8 cellular contexts compared by ENCODE assay signal in genomic region chr17:47969975-47970724, GRCh38. TPM values are rescaled to one million over a fixed set of nuclear protein-coding genes. Genes with fewer than 3 reads are reported as not detected.
DNase-seq lines count a peak whose midpoint lies in the region; ATAC-seq and TF ChIP-seq lines count a peak whose summit lies in the region.

No MANE protein-coding gene starts in this region.

- H3K27ac ChIP-seq in left lung (peak overlapping the region in 1 of 2 donors; percentile 10), testis (no peak overlapping the region)

- no peaks in the 10 kb centered on the region for H3K27me3 Mint-ChIP-seq in activated CD4-positive, alpha-beta T cell treated with anti-CD3 and anti-CD28 coated beads, Interleukin-2, amount 10 ng/mL, durations not matched to agents 24 days and 14 days
- H3K27me3 Mint-ChIP-seq in activated T-helper 2 cell treated with anti-CD3 and anti-CD28 coated beads, Interferon-gamma antibody, Interleukin-2, Interleukin-4, amounts not matched to agents 10 μg/mL and 5 μg/mL and 100 μg/mL, durations not matched to agents 14 hours and 24 hours and 36 hours (ENCODE audit: low read depth), result peaks cover 1% of the 10 kb centered on the region

- H3K36me3 ChIP-seq in left lung (peaks cover 0 to 19% of the 10 kb centered on the region in 2 donors), testis (ENCODE audit: low read depth, missing control alignments) (no peaks in the 10 kb centered on the region)

- H3K4me3 Mint-ChIP-seq in activated CD4-positive, alpha-beta T cell treated with anti-CD3 and anti-CD28 coated beads, Interleukin-2, amount 10 ng/mL, durations not matched to agents 24 days and 14 days, result peak overlapping the region; percentile 93
- H3K4me3 Mint-ChIP-seq in activated T-helper 2 cell treated with anti-CD3 and anti-CD28 coated beads, Interferon-gamma antibody, Interleukin-2, Interleukin-4, amounts not matched to agents 10 μg/mL and 5 μg/mL and 100 μg/mL, durations not matched to agents 14 hours and 24 hours and 36 hours (ENCODE audit: low read depth), result peak overlapping the region; percentile 95

- intact Hi-C loops in activated CD4-positive, alpha-beta T cell treated with anti-CD3 and anti-CD28 coated beads, Interleukin-2, amount 10 ng/mL, durations not matched to agents 24 days and 14 days (cut with micrococcal nuclease), result loop anchor here (1.0 to 2.0 kb wide), 4 partner anchors 21 to 129 kb away; partner anchors contain the start of genes NFE2L1 and SCRN2
- intact Hi-C loops in activated T-helper 2 cell treated with anti-CD3 and anti-CD28 coated beads, Interferon-gamma antibody, Interleukin-2, Interleukin-4, amounts not matched to agents 10 μg/mL and 5 μg/mL and 100 μg/mL, durations not matched to agents 14 hours and 24 hours and 36 hours (cut with micrococcal nuclease), result loop anchor here (1.0 to 2.0 kb wide), 3 partner anchors 23 to 75 kb away; no protein-coding TSS in a partner anchor
- intact Hi-C loops in left lung (cut with DNase I) (no loop called here), testis (cut with DNase I; ENCODE audit: low total_unique reads) (no loop called here)

- H3K4me1 ChIP-seq in left lung, result peaks cover 9 to 22% of the 10 kb centered on the region in 2 donors
- peaks cover 39% of the 10 kb centered on the region for H3K4me1 ChIP-seq in testis

- no peak for TF ChIP-seq POLR2A in testis (IDR thresholded peaks at IDR 0.05)

- H3K9me3 Mint-ChIP-seq in activated CD4-positive, alpha-beta T cell treated with anti-CD3 and anti-CD28 coated beads, Interleukin-2, amount 10 ng/mL, durations not matched to agents 24 days and 14 days, result no peaks in the 10 kb centered on the region
- H3K9me3 Mint-ChIP-seq in activated T-helper 2 cell treated with anti-CD3 and anti-CD28 coated beads, Interferon-gamma antibody, Interleukin-2, Interleukin-4, amounts not matched to agents 10 μg/mL and 5 μg/mL and 100 μg/mL, durations not matched to agents 14 hours and 24 hours and 36 hours, result no peaks in the 10 kb centered on the region

- DNase-seq in activated CD4-positive, alpha-beta T cell treated with anti-CD3 and anti-CD28 coated beads, Interleukin-2, amount 10 ng/mL, durations not matched to agents 24 days and 14 days, result no peak
- DNase-seq in activated CD4-positive, alpha-beta T cell treated with anti-CD3 and anti-CD28 coated beads, Interleukin-2, amount 50 U/mL, for 4 hours, result no peak
- no peak for DNase-seq in activated T-helper 2 cell treated with anti-CD3 and anti-CD28 coated beads, Interferon-gamma antibody, Interleukin-2, Interleukin-4, amounts not matched to agents 10 μg/mL and 5 μg/mL and 100 μg/mL, durations not matched to agents 14 hours and 24 hours and 36 hours (ENCODE audit: low spot score)
- DNase-seq in left lung (no peak), testis (no peak)

- peak overlapping the region; percentile 6 to 96 for H3K4me3 ChIP-seq in left lung
- H3K4me3 ChIP-seq in testis, result peak overlapping the region; percentile 13 to 95

- H3K27me3 ChIP-seq in left lung (no peaks in the 10 kb centered on the region), testis (no peaks in the 10 kb centered on the region)

- ATAC-seq in left lung (no peak), HG02938 (IDR thresholded peaks at IDR 0.05; ENCODE audit: unreplicated experiment) (no peak), HG03354 (IDR thresholded peaks at IDR 0.05; ENCODE audit: poor library complexity, severe bottlenecking, unreplicated experiment) (no peak), GM21825 (IDR thresholded peaks at IDR 0.05; ENCODE audit: unreplicated experiment) (no peak)

- peaks cover 10% of the 10 kb centered on the region for H3K36me3 Mint-ChIP-seq in activated CD4-positive, alpha-beta T cell treated with anti-CD3 and anti-CD28 coated beads, Interleukin-2, amount 10 ng/mL, durations not matched to agents 24 days and 14 days (ENCODE audit: low read depth)
- H3K36me3 Mint-ChIP-seq in activated T-helper 2 cell treated with anti-CD3 and anti-CD28 coated beads, Interferon-gamma antibody, Interleukin-2, Interleukin-4, amounts not matched to agents 10 μg/mL and 5 μg/mL and 100 μg/mL, durations not matched to agents 14 hours and 24 hours and 36 hours (ENCODE audit: low read depth), result peaks cover 17% of the 10 kb centered on the region

- H3K4me1 Mint-ChIP-seq in activated CD4-positive, alpha-beta T cell treated with anti-CD3 and anti-CD28 coated beads, Interleukin-2, amount 10 ng/mL, durations not matched to agents 24 days and 14 days, result peaks cover 19% of the 10 kb centered on the region
- peaks cover 28% of the 10 kb centered on the region for H3K4me1 Mint-ChIP-seq in activated T-helper 2 cell treated with anti-CD3 and anti-CD28 coated beads, Interferon-gamma antibody, Interleukin-2, Interleukin-4, amounts not matched to agents 10 μg/mL and 5 μg/mL and 100 μg/mL, durations not matched to agents 14 hours and 24 hours and 36 hours (ENCODE audit: low read depth)

- TF ChIP-seq CTCF in left lung (IDR thresholded peaks at IDR 0.05) (no peak), testis (IDR thresholded peaks at IDR 0.05) (no peak)

- H3K9me3 ChIP-seq in left lung, result no peaks in the 10 kb centered on the region
- H3K9me3 ChIP-seq in testis, result no peaks in the 10 kb centered on the region

- WGBS in testis, 2 donors, result 26 to 33% methylated on average over 15 of the region's 15 CpGs

- H3K27ac Mint-ChIP-seq in activated CD4-positive, alpha-beta T cell treated with anti-CD3 and anti-CD28 coated beads, Interleukin-2, amount 10 ng/mL, durations not matched to agents 24 days and 14 days, result peak overlapping the region; percentile 61
- H3K27ac Mint-ChIP-seq in activated T-helper 2 cell treated with anti-CD3 and anti-CD28 coated beads, Interferon-gamma antibody, Interleukin-2, Interleukin-4, amounts not matched to agents 10 μg/mL and 5 μg/mL and 100 μg/mL, durations not matched to agents 14 hours and 24 hours and 36 hours, result peak overlapping the region; percentile 46

RNA-seq across cellular contexts. Expression of gene CDK5RAP3, which starts 0.8 kb away (rescaled TPM):
- total RNA-seq in activated CD4-positive, alpha-beta T cell treated with anti-CD3 and anti-CD28 coated beads, Interleukin-2, amount 10 ng/mL, durations not matched to agents 24 days and 14 days, result 192 and 202 TPM in 2 replicates
- total RNA-seq in activated T-helper 2 cell treated with anti-CD3 and anti-CD28 coated beads, Interferon-gamma antibody, Interleukin-2, Interleukin-4, amounts not matched to agents 10 μg/mL and 5 μg/mL and 100 μg/mL, durations not matched to agents 14 hours and 24 hours and 36 hours, result 192 and 199 TPM in 2 replicates
- total RNA-seq in left lung (100 to 1,000 TPM; 144 to 149 TPM), testis (100 to 1,000 TPM; 221 to 281 TPM)
- 192 TPM for polyA plus RNA-seq in testis (ENCODE audit: insufficient read depth, low read depth, low replicate concordance)

RNA-seq across cellular contexts. Expression of gene PRR15L, which starts 12.5 kb away (rescaled TPM):
- not detected in 2 replicates for total RNA-seq in activated CD4-positive, alpha-beta T cell treated with anti-CD3 and anti-CD28 coated beads, Interleukin-2, amount 10 ng/mL, durations not matched to agents 24 days and 14 days
- total RNA-seq in activated T-helper 2 cell treated with anti-CD3 and anti-CD28 coated beads, Interferon-gamma antibody, Interleukin-2, Interleukin-4, amounts not matched to agents 10 μg/mL and 5 μg/mL and 100 μg/mL, durations not matched to agents 14 hours and 24 hours and 36 hours, result not detected in 2 replicates
- 10 to 100 TPM; 39.1 to 56.2 TPM for total RNA-seq in left lung
- 1 to 10 TPM in 1 of 2 donors, under 1 TPM in 1; 0.55 to 2.5 TPM for total RNA-seq in testis
- polyA plus RNA-seq in testis (ENCODE audit: insufficient read depth, low read depth, low replicate concordance), result 6.2 TPM

RNA-seq across cellular contexts. Expression of gene PNPO, which starts 28.8 kb away (rescaled TPM):
- 61.5 and 69.4 TPM in 2 replicates for total RNA-seq in activated CD4-positive, alpha-beta T cell treated with anti-CD3 and anti-CD28 coated beads, Interleukin-2, amount 10 ng/mL, durations not matched to agents 24 days and 14 days
- 41.0 and 45.9 TPM in 2 replicates for total RNA-seq in activated T-helper 2 cell treated with anti-CD3 and anti-CD28 coated beads, Interferon-gamma antibody, Interleukin-2, Interleukin-4, amounts not matched to agents 10 μg/mL and 5 μg/mL and 100 μg/mL, durations not matched to agents 14 hours and 24 hours and 36 hours
- 10 to 100 TPM; 36.4 to 40.0 TPM for total RNA-seq in left lung
- total RNA-seq in testis, result 10 to 100 TPM; 37.5 to 41.7 TPM
- 21.3 TPM for polyA plus RNA-seq in testis (ENCODE audit: insufficient read depth, low read depth, low replicate concordance)

Comparison
In these comparisons a context has a peak if more than half of its experiments do, and no peak if none do; other contexts are left out.
1. RNA of gene PRR15L, which starts 12.5 kb away (total RNA-seq): 39.1 to 56.2 TPM in left lung; 0.55 to 2.5 TPM in testis, not detected in activated CD4-positive, alpha-beta T cell treated with anti-CD3 and anti-CD28 coated beads, Interleukin-2, amount 10 ng/mL, durations not matched to agents 24 days and 14 days and not detected in activated T-helper 2 cell treated with anti-CD3 and anti-CD28 coated beads, Interferon-gamma antibody, Interleukin-2, Interleukin-4, amounts not matched to agents 10 μg/mL and 5 μg/mL and 100 μg/mL, durations not matched to agents 14 hours and 24 hours and 36 hours; every median in the first group is over 10 times any median in the second.
2. intact Hi-C loops: an anchor here in activated CD4-positive, alpha-beta T cell treated with anti-CD3 and anti-CD28 coated beads, Interleukin-2, amount 10 ng/mL, durations not matched to agents 24 days and 14 days (1.0 to 2.0 kb wide) and activated T-helper 2 cell treated with anti-CD3 and anti-CD28 coated beads, Interferon-gamma antibody, Interleukin-2, Interleukin-4, amounts not matched to agents 10 μg/mL and 5 μg/mL and 100 μg/mL, durations not matched to agents 14 hours and 24 hours and 36 hours (1.0 to 2.0 kb wide); none called in left lung and testis.